In the genomic region with DNA sequence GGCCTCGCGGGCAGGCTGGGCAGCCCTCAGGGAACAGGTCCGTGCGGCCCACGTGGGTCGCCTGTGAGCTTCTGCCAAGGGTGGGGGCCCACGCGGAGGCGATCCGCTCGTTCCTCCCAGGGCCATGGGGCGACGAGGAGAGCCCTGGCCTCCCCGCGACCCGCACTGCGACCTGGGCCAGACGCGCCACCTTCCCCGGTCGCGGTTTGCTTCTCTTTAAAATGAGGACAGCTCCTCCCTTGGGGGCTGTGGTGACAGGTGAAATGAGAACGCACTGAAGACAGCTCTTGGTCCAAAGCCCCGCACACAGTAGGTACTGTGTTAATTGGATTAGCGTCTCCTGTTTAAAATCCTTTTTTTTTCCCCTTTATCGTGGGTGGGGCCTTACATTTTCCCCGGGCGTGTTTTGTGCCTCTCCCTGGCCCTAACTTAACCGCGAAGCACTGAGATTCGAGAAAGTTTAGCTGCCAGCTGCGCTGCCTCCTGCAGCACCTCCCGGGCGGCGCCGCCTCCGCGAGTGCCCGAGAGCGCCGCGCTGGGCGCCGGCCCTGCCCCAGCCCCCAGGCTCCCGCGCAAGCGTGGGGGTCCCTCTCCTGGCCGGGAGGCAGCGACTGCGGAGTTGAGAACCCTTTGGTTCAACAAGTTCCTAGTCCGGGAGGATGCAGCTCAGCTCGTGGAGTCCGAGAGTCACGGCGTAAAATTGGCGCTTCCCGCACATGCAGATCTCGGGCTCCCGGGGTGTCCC, we compare ENCODE assay signal across 8 cellular contexts. TPM values are rescaled to one million over a fixed set of nuclear protein-coding genes. Genes with fewer than 3 reads are reported as not detected.
A peak's percentile ranks its signal among the peaks of the same experiment; 100 is the strongest.
DNase-seq lines count a peak whose midpoint lies in the region; ATAC-seq and TF ChIP-seq lines count a peak whose summit lies in the region.

No MANE protein-coding gene starts in this region.

- H3K27ac ChIP-seq in HL-60 (replicated peaks) (peak overlapping the region; percentile 51), spleen (peak overlapping the region in 7 of 8 donors; percentile 46 to 96 (median 91))

- TF ChIP-seq CTCF in GM13977 (IDR thresholded peaks at IDR 0.05; ENCODE audit: extremely low read depth, insufficient read depth, missing control alignments) (peak; percentile 9), HL-60 (IDR thresholded peaks at IDR 0.05; ENCODE audit: insufficient read depth, low read length) (no peak), cardiac fibroblast (IDR thresholded peaks at IDR 0.05; ENCODE audit: low read depth, low read length) (no peak), spleen (IDR thresholded peaks at IDR 0.05 in 8 of 11, conservative IDR thresholded peaks at IDR 0.05 in 3 of 11) (peak in 3 of 11 experiments; percentile 8 to 17 (median 12))

- TF ChIP-seq POLR2A in spleen (IDR thresholded peaks at IDR 0.05): no peak

- peaks cover 28 to 88% (median 65%) of the 10 kb centered on the region in 6 donors for H3K4me1 ChIP-seq in spleen

- H3K4me3 ChIP-seq in HL-60 (replicated peaks; ENCODE audit: insufficient read depth, low read length): peak overlapping the region; percentile 91
- H3K4me3 ChIP-seq in cardiac fibroblast (replicated peaks in 1 of 2; ENCODE audit: low read depth in 2 of 2, low read length in 2 of 2): peak overlapping the region; percentile 69 to 82
- peak overlapping the region; percentile 88 to 99 (median 94) for H3K4me3 ChIP-seq in spleen

- in situ Hi-C loops in GM13977 (cut with MboI; ENCODE audit: low pct_unique_long_range_greater_than_20kb, low sequenced_read_pairs, unreplicated experiment): no loop called here

- 0% methylated on average over 34 to 59 of the region's 59 CpGs for WGBS in spleen, 5 donors

- DNase-seq in GM13977 (ENCODE audit: low spot score): peak; percentile 65
- peak in 1 of 2 experiments; percentile 38 for DNase-seq in HL-60 (ENCODE audit: low read depth in 1 of 2, low spot score in 1 of 2)
- DNase-seq in T-helper 22 cell (ENCODE audit: low read depth): peak; percentile 21
- DNase-seq in cardiac fibroblast (ENCODE audit: low read depth in 2 of 2): peak; percentile 28 to 59
- peak; percentile 73 for DNase-seq in islet precursor cell
- peak; percentile 92 for DNase-seq in spleen
- DNase-seq in NCI-H774 (lab: John Stamatoyannopoulos, UW): no peak

- ATAC-seq in HG02884 (IDR thresholded peaks at IDR 0.05; ENCODE audit: unreplicated experiment): no peak

- no peaks in the 10 kb centered on the region for H3K9me3 ChIP-seq in spleen

- intact Hi-C loops in spleen (cut with DNase I; ENCODE audit: low total_unique reads): loop anchor here (10.0 kb wide), 1 partner anchor 101 kb away; no protein-coding TSS in a partner anchor

- H3K36me3 ChIP-seq in spleen: no peaks in the 10 kb centered on the region

- H3K27me3 ChIP-seq in HL-60 (ENCODE audit: insufficient read depth, poor library complexity, severe bottlenecking) (no peaks in the 10 kb centered on the region), spleen (replicated peaks in 1 of 7) (peaks cover 0 to 17% (median 0%) of the 10 kb centered on the region in 7 donors)

RNA-seq across cellular contexts. Expression of a gene that starts 1.1 kb away (rescaled TPM):
- 10 to 100 TPM; 42.3 to 80.6 (median 57.5) TPM for total RNA-seq in spleen
- polyA plus RNA-seq in spleen: 10 to 100 TPM; 41.9 to 58.5 (median 57.9) TPM
